Comparison of ENCODE assay signal across 13 cellular contexts in genomic region chr19:46791944-46792343, GRCh38. TPM values are rescaled to one million over a fixed set of nuclear protein-coding genes. Genes with fewer than 3 reads are reported as not detected.
DNase-seq lines count a peak whose midpoint lies in the region; ATAC-seq, FAIRE-seq and TF ChIP-seq lines count a peak whose summit lies in the region.
"Had no signal": no experiment of that assay in that cellular context is flagged by ENCODE, and none has a peak within 500 bp of the region (broad histone marks: within the 10 kb centered on the region; RNA-seq: fewer than 3 reads in every experiment).

No MANE protein-coding gene starts in this region.

- no peak overlapping the region for H3K9ac ChIP-seq in HepG2 (ENCODE audit: insufficient read depth, low read depth, low read length)
- H3K9ac ChIP-seq in smooth muscle cell (ENCODE audit: low read depth) = no peak overlapping the region

- TF ChIP-seq EP300 in HepG2 (IDR thresholded peaks at IDR 0.05; ENCODE audit: low read depth in 2 of 2, low read length in 2 of 2) (no peak), HepG2 (CRISPR knock-in tag; IDR thresholded peaks at IDR 0.05; ENCODE audit: borderline replicate concordance) (no peak)

- peak overlapping the region; percentile 7 for H3K4me3 Mint-ChIP-seq in activated naive CD4-positive, alpha-beta T cell treated with anti-CD3 and anti-CD28 coated beads, Interleukin-2, amount 10 ng/mL, durations not matched to agents 7 days and 5 days

- H3K27ac Mint-ChIP-seq in activated naive CD4-positive, alpha-beta T cell treated with anti-CD3 and anti-CD28 coated beads, Interleukin-2, amount 10 ng/mL, durations not matched to agents 7 days and 5 days = peak overlapping the region; percentile 74

- H3K9me3 ChIP-seq in HepG2 (ENCODE audit: low read length) = no peaks in the 10 kb centered on the region
- H3K9me3 ChIP-seq in right lobe of liver = no peaks in the 10 kb centered on the region
- H3K9me3 ChIP-seq in smooth muscle cell (replicated peaks; ENCODE audit: low read depth) = no peaks in the 10 kb centered on the region

- no peaks in the 10 kb centered on the region for H3K9me3 Mint-ChIP-seq in activated naive CD4-positive, alpha-beta T cell treated with anti-CD3 and anti-CD28 coated beads, Interleukin-2, amount 10 ng/mL, durations not matched to agents 7 days and 5 days

- no peaks in the 10 kb centered on the region for H4K20me1 ChIP-seq in HepG2 (ENCODE audit: insufficient read depth, low read length)
- H4K20me1 ChIP-seq in smooth muscle cell (ENCODE audit: low read depth) = peaks cover 13% of the 10 kb centered on the region

- POLR2A ChIA-PET in HepG2 (lab: Yijun Ruan, JAX) = interaction anchor here (0.5 to 2.2 kb wide), 3 partner anchors 7 to 30 kb away, joined by 3 to 12 read pairs (median 10); no protein-coding TSS in a partner anchor

- in situ Hi-C loops in HepG2 (cut with HindIII; ENCODE audit: extremely low pct_ligation_motif_present, low pct_unique_long_range_greater_than_20kb) = no loop called here

- TF ChIP-seq POLR2A in HepG2 (IDR thresholded peaks at IDR 0.05; ENCODE audit: insufficient read depth in 1 of 2, low read depth in 2 of 2, low read length in 2 of 2) (no peak), right lobe of liver (IDR thresholded peaks at IDR 0.05) (no peak)

- H3K27me3 ChIP-seq in HepG2 (ENCODE audit: control insufficient read depth in 1 of 2, insufficient read depth in 2 of 2, low read length in 2 of 2) = peaks cover 1 to 2% of the 10 kb centered on the region in 2 experiments; a peak in 2 of 5 replicates
- no peaks in the 10 kb centered on the region for H3K27me3 ChIP-seq in right lobe of liver
- no peaks in the 10 kb centered on the region for H3K27me3 ChIP-seq in smooth muscle cell (ENCODE audit: low read depth)

- peaks cover 40% of the 10 kb centered on the region for H3K27me3 Mint-ChIP-seq in activated naive CD4-positive, alpha-beta T cell treated with anti-CD3 and anti-CD28 coated beads, Interleukin-2, amount 10 ng/mL, durations not matched to agents 7 days and 5 days

- no peak for TF ChIP-seq RAD21 in HepG2 (CRISPR knock-in tag; IDR thresholded peaks at IDR 0.05)

- H3K4me2 ChIP-seq in HepG2 (ENCODE audit: low read depth, low read length) (0 out of 2 replicates have a peak overlapping the region, but pooled peaks have one; percentile 2), smooth muscle cell (peak overlapping the region; percentile 56)

- H3K4me3 ChIP-seq in HepG2 (replicated peaks in 1 of 3; ENCODE audit: insufficient read depth in 1 of 3, low read depth in 2 of 3, low read length in 3 of 3) (no peak overlapping the region), right lobe of liver (no peak overlapping the region), smooth muscle cell (no peak overlapping the region)
- H3K4me3 ChIP-seq: SK-N-MC had no signal

- BruUV-seq in HepG2 (replicated peaks; lab: Mats Ljungman, UMichigan) = no TSS peak

- peaks cover 38% of the 10 kb centered on the region for H3K4me1 Mint-ChIP-seq in activated naive CD4-positive, alpha-beta T cell treated with anti-CD3 and anti-CD28 coated beads, Interleukin-2, amount 10 ng/mL, durations not matched to agents 7 days and 5 days

- H3K79me2 ChIP-seq in HepG2 (ENCODE audit: insufficient read depth, low read length) = peaks cover 14% of the 10 kb centered on the region
- peaks cover 14% of the 10 kb centered on the region for H3K79me2 ChIP-seq in smooth muscle cell (ENCODE audit: low read depth)

- intact Hi-C loops in HepG2 (cut with micrococcal nuclease; ENCODE audit: unreplicated experiment) = loop anchor here (2.0 kb wide), 1 partner anchor 25 kb away; no protein-coding TSS in a partner anchor
- intact Hi-C loops in right lobe of liver (cut with DNase I) = no loop called here

- H3F3A ChIP-seq in smooth muscle cell (ENCODE audit: low read depth) = peaks cover 33% of the 10 kb centered on the region

- WGBS in HepG2 (ENCODE audit: low lambda C conversion rate) = 28% methylated on average over 4 of the region's 5 CpGs
- 54% methylated on average over 5 of the region's 5 CpGs for WGBS in right lobe of liver (ENCODE audit: insufficient coverage, low coverage, low lambda C conversion rate, missing lambda C conversion rate)
- WGBS in smooth muscle cell (ENCODE audit: low lambda C conversion rate) = 2% methylated on average over 5 of the region's 5 CpGs

- FAIRE-seq in HepG2 (lab: Jason Lieb, UNC) = no peak
- FAIRE-seq: H54 had no signal

- H3K36me3 ChIP-seq in HepG2 (replicated peaks in 1 of 2; ENCODE audit: control insufficient read depth in 1 of 2, insufficient read depth in 2 of 2, low read length in 2 of 2) (no peaks in the 10 kb centered on the region), right lobe of liver (no peaks in the 10 kb centered on the region), smooth muscle cell (ENCODE audit: low read depth) (no peaks in the 10 kb centered on the region)

- DNase-seq in HepG2 (ENCODE audit: low spot score) (no peak), right lobe of liver (no peak), NCI-H2171 treated with DMSO at 0.1 percent for 48 hours (lab: John Stamatoyannopoulos, UW) (peak; percentile 84), smooth muscle cell (lab: John Stamatoyannopoulos, UW; ENCODE audit: unreplicated experiment) (peak; percentile 22), kidney glomerular epithelial cell (lab: John Stamatoyannopoulos, UW) (no peak)
- DNase-seq in activated naive CD4-positive, alpha-beta T cell treated with anti-CD3 and anti-CD28 coated beads, Interleukin-2, amount 10 ng/mL, durations not matched to agents 7 days and 5 days = peak; percentile 63
- DNase-seq: COR-L47, dermis blood vessel endothelial cell, head of caudate nucleus had no signal

- H3K27ac ChIP-seq in HepG2 (ENCODE audit: extremely low read length, insufficient read depth, low read length) (no peak overlapping the region), right lobe of liver (no peak overlapping the region), smooth muscle cell (ENCODE audit: low read depth) (peak overlapping the region; percentile 97)
- H3K27ac ChIP-seq: SK-N-MC had no signal

- no peak for TF ChIP-seq CTCF in HepG2 (CRISPR knock-in tag; IDR thresholded peaks at IDR 0.05)
- TF ChIP-seq CTCF in right lobe of liver (IDR thresholded peaks at IDR 0.05) = no peak
- TF ChIP-seq CTCF in smooth muscle cell (IDR thresholded peaks at IDR 0.05; ENCODE audit: borderline replicate concordance, insufficient read depth, poor library complexity, severe bottlenecking) = no peak

- no peaks in the 10 kb centered on the region for H3K36me3 Mint-ChIP-seq in activated naive CD4-positive, alpha-beta T cell treated with anti-CD3 and anti-CD28 coated beads, Interleukin-2, amount 10 ng/mL, durations not matched to agents 7 days and 5 days

- CTCF ChIA-PET in HepG2 (lab: Yijun Ruan, JAX; ENCODE audit: low intra/inter-chr PET ratio, low total read pairs) = no interaction called here
- CTCF ChIA-PET in activated naive CD4-positive, alpha-beta T cell treated with anti-CD3 and anti-CD28 coated beads, Interleukin-2, amount 10 ng/mL, durations not matched to agents 7 days and 5 days (lab: Charles Lee) = interaction anchor here (0.5 to 0.9 kb wide), 5 partner anchors 31 to 155 kb away, joined by 3 to 5 read pairs (median 4); no protein-coding TSS in a partner anchor

- H2AFZ ChIP-seq in HepG2 (ENCODE audit: low read length) (no peak overlapping the region), smooth muscle cell (ENCODE audit: low read depth) (no peak overlapping the region)

- H3K4me1 ChIP-seq in HepG2 (ENCODE audit: insufficient read depth, low read length) (peaks cover 51% of the 10 kb centered on the region), right lobe of liver (peaks cover 0 to 11% (median 0%) of the 10 kb centered on the region in 4 donors), smooth muscle cell (ENCODE audit: low read depth) (no peaks in the 10 kb centered on the region)

- ATAC-seq in HepG2 (no peak), right lobe of liver (no peak), GM18519 (IDR thresholded peaks at IDR 0.05; ENCODE audit: low FRiP score, unreplicated experiment) (no peak), GM18498 (IDR thresholded peaks at IDR 0.05; ENCODE audit: unreplicated experiment) (no peak)

RNA-seq across cellular contexts. Expression of gene SLC1A5, which starts 3.5 kb away (rescaled TPM):
- total RNA-seq in HepG2 (2016; rRNA removed; fragmentation: Illumina TruSeq; extraction: Trizol) (62.9 and 120 TPM in 2 replicates), right lobe of liver (1 to 10 TPM; 1.8 to 8.0 (median 4.4) TPM), smooth muscle cell (101 TPM in 2 replicates)
- 32.1 and 33.8 TPM in 2 replicates for total RNA-seq in HepG2 (2016; cell fraction: cytosol; rRNA removed; fragmentation: Illumina TruSeq; extraction: Trizol; ENCODE audit: low read depth)
- total RNA-seq in HepG2 (2016; cell fraction: insoluble cytoplasmic fraction; rRNA removed; fragmentation: Illumina TruSeq; extraction: Trizol) = 60.0 and 120 TPM in 2 replicates
- 66.6 and 68.6 TPM in 2 replicates for total RNA-seq in HepG2 (2016; cell fraction: membrane; rRNA removed; fragmentation: Illumina TruSeq; extraction: Trizol)
- total RNA-seq in HepG2 (2016; cell fraction: nucleus; rRNA removed; fragmentation: Illumina TruSeq; extraction: Trizol) = 104 and 128 TPM in 2 replicates
- polyA plus RNA-seq in HepG2 (2011; rRNA removed) (159 and 209 TPM in 2 replicates), smooth muscle cell (224 and 231 TPM in 2 replicates)
- 144 and 165 TPM in 2 replicates for polyA plus RNA-seq in HepG2 (2011; cell fraction: cytosol; rRNA removed)
- polyA plus RNA-seq in HepG2 (2011; cell fraction: nucleus; rRNA removed) = 113 and 131 TPM in 2 replicates
- 119 and 235 TPM in 2 replicates for polyA plus RNA-seq in HepG2 (2012)
- 34.6 and 34.8 TPM in 2 replicates for polyA plus RNA-seq in HepG2 (2016; cell fraction: cytosol; fragmentation: Illumina TruSeq; extraction: Trizol; ENCODE audit: low read depth)
- polyA plus RNA-seq in HepG2 (2016; cell fraction: insoluble cytoplasmic fraction; fragmentation: Illumina TruSeq; extraction: Trizol; ENCODE audit: low read depth) = 74.0 and 78.9 TPM in 2 replicates
- 51.1 and 55.4 TPM in 2 replicates for polyA plus RNA-seq in HepG2 (2016; cell fraction: membrane; fragmentation: Illumina TruSeq; extraction: Trizol; ENCODE audit: low read depth)
- 197 and 219 TPM in 2 replicates for polyA plus RNA-seq in HepG2 (2016; cell fraction: nucleus; fragmentation: Illumina TruSeq; extraction: Trizol; ENCODE audit: insufficient read depth, low read depth)
- polyA minus RNA-seq in HepG2 (2011; rRNA and poly(A)+ RNA removed; ENCODE audit: low replicate concordance) = 282 and 502 TPM in 2 replicates
- 101 and 104 TPM in 2 replicates for polyA minus RNA-seq in HepG2 (2011; cell fraction: cytosol; rRNA and poly(A)+ RNA removed)
- 52.3 and 68.3 TPM in 2 replicates for polyA minus RNA-seq in HepG2 (2011; cell fraction: nucleus; rRNA and poly(A)+ RNA removed)

RNA-seq across cellular contexts. Expression of gene STRN4, which starts 45.7 kb away (rescaled TPM):
- total RNA-seq in HepG2 (2016; rRNA removed; fragmentation: Illumina TruSeq; extraction: Trizol) = 32.2 and 43.1 TPM in 2 replicates
- total RNA-seq in HepG2 (2016; cell fraction: cytosol; rRNA removed; fragmentation: Illumina TruSeq; extraction: Trizol; ENCODE audit: low read depth) = 13.6 and 15.4 TPM in 2 replicates
- total RNA-seq in HepG2 (2016; cell fraction: insoluble cytoplasmic fraction; rRNA removed; fragmentation: Illumina TruSeq; extraction: Trizol) = 25.7 and 41.7 TPM in 2 replicates
- 30.2 and 30.9 TPM in 2 replicates for total RNA-seq in HepG2 (2016; cell fraction: membrane; rRNA removed; fragmentation: Illumina TruSeq; extraction: Trizol)
- 30.6 and 31.6 TPM in 2 replicates for total RNA-seq in HepG2 (2016; cell fraction: nucleus; rRNA removed; fragmentation: Illumina TruSeq; extraction: Trizol)
- 57.3 and 80.7 TPM in 2 replicates for polyA plus RNA-seq in HepG2 (2011; rRNA removed)
- 34.2 and 64.8 TPM in 2 replicates for polyA plus RNA-seq in HepG2 (2011; cell fraction: cytosol; rRNA removed)
- polyA plus RNA-seq in HepG2 (2011; cell fraction: nucleus; rRNA removed) = 266 and 313 TPM in 2 replicates
- 35.6 and 48.5 TPM in 2 replicates for polyA plus RNA-seq in HepG2 (2012)
- polyA plus RNA-seq in HepG2 (2016; cell fraction: cytosol; fragmentation: Illumina TruSeq; extraction: Trizol; ENCODE audit: low read depth) = 8.5 and 9.3 TPM in 2 replicates
- polyA plus RNA-seq in HepG2 (2016; cell fraction: insoluble cytoplasmic fraction; fragmentation: Illumina TruSeq; extraction: Trizol; ENCODE audit: low read depth) = 34.1 and 37.8 TPM in 2 replicates
- polyA plus RNA-seq in HepG2 (2016; cell fraction: membrane; fragmentation: Illumina TruSeq; extraction: Trizol; ENCODE audit: low read depth) = 21.1 and 23.2 TPM in 2 replicates
- 78.0 and 78.1 TPM in 2 replicates for polyA plus RNA-seq in HepG2 (2016; cell fraction: nucleus; fragmentation: Illumina TruSeq; extraction: Trizol; ENCODE audit: insufficient read depth, low read depth)
- polyA minus RNA-seq in HepG2 (2011; rRNA and poly(A)+ RNA removed; ENCODE audit: low replicate concordance) = 47.8 and 141 TPM in 2 replicates
- polyA minus RNA-seq in HepG2 (2011; cell fraction: cytosol; rRNA and poly(A)+ RNA removed) = 30.6 and 39.4 TPM in 2 replicates
- polyA minus RNA-seq in HepG2 (2011; cell fraction: nucleus; rRNA and poly(A)+ RNA removed) = 37.0 and 47.4 TPM in 2 replicates
- total RNA-seq in right lobe of liver = 10 to 100 TPM; 16.9 to 28.1 (median 23.7) TPM
- total RNA-seq in smooth muscle cell = 47.1 and 55.7 TPM in 2 replicates
- polyA plus RNA-seq in smooth muscle cell = 69.1 and 72.1 TPM in 2 replicates

RNA-seq across cellular contexts. Expression of gene FKRP, which starts 46.1 kb away (rescaled TPM):
- total RNA-seq in HepG2 (2016; rRNA removed; fragmentation: Illumina TruSeq; extraction: Trizol) = 4.0 and 9.8 TPM in 2 replicates
- 1.2 and 1.9 TPM in 2 replicates for total RNA-seq in HepG2 (2016; cell fraction: cytosol; rRNA removed; fragmentation: Illumina TruSeq; extraction: Trizol; ENCODE audit: low read depth)
- 3.4 and 11.2 TPM in 2 replicates for total RNA-seq in HepG2 (2016; cell fraction: insoluble cytoplasmic fraction; rRNA removed; fragmentation: Illumina TruSeq; extraction: Trizol)
- 3.6 and 3.7 TPM in 2 replicates for total RNA-seq in HepG2 (2016; cell fraction: membrane; rRNA removed; fragmentation: Illumina TruSeq; extraction: Trizol)
- 11.2 and 11.6 TPM in 2 replicates for total RNA-seq in HepG2 (2016; cell fraction: nucleus; rRNA removed; fragmentation: Illumina TruSeq; extraction: Trizol)
- polyA plus RNA-seq in HepG2 (2011; rRNA removed) = 7.3 and 9.2 TPM in 2 replicates
- polyA plus RNA-seq in HepG2 (2011; cell fraction: cytosol; rRNA removed) = 7.8 and 9.7 TPM in 2 replicates
- polyA plus RNA-seq in HepG2 (2011; cell fraction: nucleus; rRNA removed) = 27.5 and 33.9 TPM in 2 replicates
- polyA plus RNA-seq in HepG2 (2012) = 12.4 and 17.0 TPM in 2 replicates
- polyA plus RNA-seq in HepG2 (2016; cell fraction: cytosol; fragmentation: Illumina TruSeq; extraction: Trizol; ENCODE audit: low read depth) = 0.63 and 1.3 TPM in 2 replicates
- 5.1 TPM in 2 replicates for polyA plus RNA-seq in HepG2 (2016; cell fraction: insoluble cytoplasmic fraction; fragmentation: Illumina TruSeq; extraction: Trizol; ENCODE audit: low read depth)
- polyA plus RNA-seq in HepG2 (2016; cell fraction: membrane; fragmentation: Illumina TruSeq; extraction: Trizol; ENCODE audit: low read depth) = 1.7 and 2.3 TPM in 2 replicates
- polyA plus RNA-seq in HepG2 (2016; cell fraction: nucleus; fragmentation: Illumina TruSeq; extraction: Trizol; ENCODE audit: insufficient read depth, low read depth) = 34.8 and 35.7 TPM in 2 replicates
- 6.9 and 11.0 TPM in 2 replicates for polyA minus RNA-seq in HepG2 (2011; rRNA and poly(A)+ RNA removed; ENCODE audit: low replicate concordance)
- polyA minus RNA-seq in HepG2 (2011; cell fraction: cytosol; rRNA and poly(A)+ RNA removed) = 7.5 and 8.8 TPM in 2 replicates
- polyA minus RNA-seq in HepG2 (2011; cell fraction: nucleus; rRNA and poly(A)+ RNA removed) = 10.3 and 11.5 TPM in 2 replicates
- total RNA-seq in right lobe of liver = 1 to 10 TPM; 5.8 to 9.5 (median 7.4) TPM
- total RNA-seq in smooth muscle cell = 13.8 and 35.2 TPM in 2 replicates
- 18.9 and 27.2 TPM in 2 replicates for polyA plus RNA-seq in smooth muscle cell

RNA-seq across cellular contexts. Expression of gene AP2S1, which starts 58.7 kb away (rescaled TPM):
- 86.1 and 94.9 TPM in 2 replicates for total RNA-seq in HepG2 (2016; rRNA removed; fragmentation: Illumina TruSeq; extraction: Trizol)
- 77.4 and 107 TPM in 2 replicates for total RNA-seq in HepG2 (2016; cell fraction: cytosol; rRNA removed; fragmentation: Illumina TruSeq; extraction: Trizol; ENCODE audit: low read depth)
- 86.7 and 87.8 TPM in 2 replicates for total RNA-seq in HepG2 (2016; cell fraction: insoluble cytoplasmic fraction; rRNA removed; fragmentation: Illumina TruSeq; extraction: Trizol)
- 72.8 and 102 TPM in 2 replicates for total RNA-seq in HepG2 (2016; cell fraction: membrane; rRNA removed; fragmentation: Illumina TruSeq; extraction: Trizol)
- total RNA-seq in HepG2 (2016; cell fraction: nucleus; rRNA removed; fragmentation: Illumina TruSeq; extraction: Trizol) = 32.5 and 36.8 TPM in 2 replicates
- 45.2 and 45.3 TPM in 2 replicates for polyA plus RNA-seq in HepG2 (2011; rRNA removed)
- polyA plus RNA-seq in HepG2 (2011; cell fraction: cytosol; rRNA removed) = 60.1 and 80.0 TPM in 2 replicates
- polyA plus RNA-seq in HepG2 (2011; cell fraction: nucleus; rRNA removed) = 24.9 and 30.3 TPM in 2 replicates
- 32.6 and 51.2 TPM in 2 replicates for polyA plus RNA-seq in HepG2 (2012)
- polyA plus RNA-seq in HepG2 (2016; cell fraction: cytosol; fragmentation: Illumina TruSeq; extraction: Trizol; ENCODE audit: low read depth) = 104 and 131 TPM in 2 replicates
- polyA plus RNA-seq in HepG2 (2016; cell fraction: insoluble cytoplasmic fraction; fragmentation: Illumina TruSeq; extraction: Trizol; ENCODE audit: low read depth) = 99.5 and 113 TPM in 2 replicates
- polyA plus RNA-seq in HepG2 (2016; cell fraction: membrane; fragmentation: Illumina TruSeq; extraction: Trizol; ENCODE audit: low read depth) = 79.5 and 101 TPM in 2 replicates
- polyA plus RNA-seq in HepG2 (2016; cell fraction: nucleus; fragmentation: Illumina TruSeq; extraction: Trizol; ENCODE audit: insufficient read depth, low read depth) = 58.8 and 65.6 TPM in 2 replicates
- polyA minus RNA-seq in HepG2 (2011; rRNA and poly(A)+ RNA removed; ENCODE audit: low replicate concordance) = 39.3 and 98.7 TPM in 2 replicates
- 20.1 and 31.3 TPM in 2 replicates for polyA minus RNA-seq in HepG2 (2011; cell fraction: cytosol; rRNA and poly(A)+ RNA removed)
- 8.5 and 11.1 TPM in 2 replicates for polyA minus RNA-seq in HepG2 (2011; cell fraction: nucleus; rRNA and poly(A)+ RNA removed)
- total RNA-seq in right lobe of liver = 10 to 100 TPM; 67.2 to 82.6 (median 73.6) TPM
- total RNA-seq in smooth muscle cell = 142 and 204 TPM in 2 replicates
- polyA plus RNA-seq in smooth muscle cell = 471 and 488 TPM in 2 replicates

Comparison
In these comparisons a context has a peak if more than half of its experiments do, and no peak if none do; other contexts are left out.
1. DNase-seq: peak in NCI-H2171 treated with DMSO at 0.1 percent for 48 hours (single experiment), activated naive CD4-positive, alpha-beta T cell treated with anti-CD3 and anti-CD28 coated beads, Interleukin-2, amount 10 ng/mL, durations not matched to agents 7 days and 5 days (single experiment) and smooth muscle cell (single experiment); none in HepG2 (single experiment), right lobe of liver (0 of 3) and kidney glomerular epithelial cell (single experiment).